15 cellular contexts compared by ENCODE assay signal in the genomic region with DNA sequence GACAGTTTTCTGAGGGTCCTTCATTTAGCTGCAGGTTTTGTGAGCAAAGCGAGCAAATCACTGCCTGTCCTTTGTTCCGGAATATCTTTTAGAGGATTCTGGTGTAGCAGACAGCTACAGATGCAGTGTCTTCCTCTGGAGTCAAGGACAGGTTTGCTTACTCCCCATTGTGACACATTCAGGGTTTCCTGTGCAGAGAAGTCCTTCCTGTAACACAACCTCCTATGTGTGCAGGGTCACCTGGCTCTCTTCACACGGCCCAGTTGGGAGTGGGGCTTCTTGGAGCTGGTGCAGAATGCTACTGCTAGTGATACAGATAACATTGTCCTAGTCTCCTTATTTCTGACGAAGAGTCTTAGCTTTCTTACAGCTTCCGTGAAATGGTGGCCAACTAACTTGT. TPM values are rescaled to one million over a fixed set of nuclear protein-coding genes. Genes with fewer than 3 reads are reported as not detected.
DNase-seq lines count a peak whose midpoint lies in the region; ATAC-seq and TF ChIP-seq lines count a peak whose summit lies in the region.
"Had no signal": no experiment of that assay in that cellular context is flagged by ENCODE, and none has a peak within 500 bp of the region (broad histone marks: within the 10 kb centered on the region; RNA-seq: fewer than 3 reads in every experiment).

No MANE protein-coding gene starts in this region.

- intact Hi-C loops in mucosa of descending colon (cut with DNase I, micrococcal nuclease), result no loop called here

- TF ChIP-seq CTCF in GM12865 (IDR thresholded peaks at IDR 0.05; ENCODE audit: insufficient read depth, low read depth, low read length, missing control alignments), result no peak
- TF ChIP-seq CTCF in mucosa of descending colon (IDR thresholded peaks at IDR 0.05), result no peak

- no peaks in the 10 kb centered on the region for H3K36me3 ChIP-seq in mucosa of descending colon (ENCODE audit: low read depth)

- POLR2A ChIA-PET in HEK293T (lab: Yijun Ruan, JAX), result no interaction called here

- ATAC-seq in GM21717 (IDR thresholded peaks at IDR 0.05; ENCODE audit: unreplicated experiment) (peak; percentile 56), mucosa of descending colon (peak; percentile 21)
- ATAC-seq: activated T-cell treated with anti-CD3 and anti-CD28 coated beads, Interleukin-2, amount 50 U/mL, for 4 hours had no signal

- H3K4me3 ChIP-seq in GM12865 (ENCODE audit: low read depth, low read length) (no peak overlapping the region), mucosa of descending colon (no peak overlapping the region)

- peaks cover 11% of the 10 kb centered on the region for H3K4me1 ChIP-seq in mucosa of descending colon (ENCODE audit: low read depth)
- H3K4me1 ChIP-seq: Caco-2 had no signal

- H3K9me3 ChIP-seq in mucosa of descending colon, result no peaks in the 10 kb centered on the region
- H3K9me3 ChIP-seq: Caco-2 had no signal

- CTCF ChIA-PET in HEK293T (lab: Yijun Ruan, JAX), result no interaction called here

- peak; percentile 24 for DNase-seq in GM12865 (ENCODE audit: low read depth)
- peak; percentile 56 for DNase-seq in dermis blood vessel endothelial cell
- DNase-seq in mucosa of descending colon, result no peak
- no peak for DNase-seq in T-helper 9 cell
- DNase-seq in midbrain (lab: John Stamatoyannopoulos, UW), result no peak
- DNase-seq in HEK293T (ENCODE audit: extremely low spot score), result no peak
- DNase-seq: activated CD4-positive, alpha-beta T cell treated with anti-CD3 and anti-CD28 coated beads, Interleukin-2, amount 50 U/mL, for 48 hours; activated T-cell treated with anti-CD3 and anti-CD28 coated beads, Interleukin-2, amount 50 U/mL, for 4 hours; Caco-2; erythroblast; IMR-90; NCI-H187; NCI-H510A treated with DMSO at 0.1 percent for 48 hours; stimulated activated CD4-positive, alpha-beta T cell treated with anti-CD3 and anti-CD28 coated beads, Interleukin-2, amount 100 ng/mL, for 24 hours had no signal

TF ChIP-seq in HEK293T, 16 proteins besides CTCF, POLR2A, EP300 and RAD21:
- TF ChIP-seq TARDBP (IDR thresholded peaks at IDR 0.05) (no peak), FOXA1 (IDR thresholded peaks at IDR 0.05) (no peak), FOXK2 (IDR thresholded peaks at IDR 0.05) (no peak), L3MBTL2 (conservative IDR thresholded peaks at IDR 0.05) (no peak), HDGF (IDR thresholded peaks at IDR 0.05; ENCODE audit: borderline replicate concordance) (no peak), SUZ12 (IDR thresholded peaks at IDR 0.05) (no peak), ARNT (IDR thresholded peaks at IDR 0.05) (no peak), LEF1 (IDR thresholded peaks at IDR 0.05; ENCODE audit: borderline replicate concordance) (no peak), CTBP1 (IDR thresholded peaks at IDR 0.05; ENCODE audit: borderline replicate concordance) (no peak), FOXM1 (IDR thresholded peaks at IDR 0.05; ENCODE audit: borderline replicate concordance) (no peak), ZNF384 (IDR thresholded peaks at IDR 0.05) (no peak), BHLHE40 (IDR thresholded peaks at IDR 0.05; ENCODE audit: borderline replicate concordance) (no peak), NFRKB (IDR thresholded peaks at IDR 0.05) (no peak), SP1 (IDR thresholded peaks at IDR 0.05) (no peak), ELF4 (IDR thresholded peaks at IDR 0.05) (no peak)
- TF ChIP-seq, protein P1, sequence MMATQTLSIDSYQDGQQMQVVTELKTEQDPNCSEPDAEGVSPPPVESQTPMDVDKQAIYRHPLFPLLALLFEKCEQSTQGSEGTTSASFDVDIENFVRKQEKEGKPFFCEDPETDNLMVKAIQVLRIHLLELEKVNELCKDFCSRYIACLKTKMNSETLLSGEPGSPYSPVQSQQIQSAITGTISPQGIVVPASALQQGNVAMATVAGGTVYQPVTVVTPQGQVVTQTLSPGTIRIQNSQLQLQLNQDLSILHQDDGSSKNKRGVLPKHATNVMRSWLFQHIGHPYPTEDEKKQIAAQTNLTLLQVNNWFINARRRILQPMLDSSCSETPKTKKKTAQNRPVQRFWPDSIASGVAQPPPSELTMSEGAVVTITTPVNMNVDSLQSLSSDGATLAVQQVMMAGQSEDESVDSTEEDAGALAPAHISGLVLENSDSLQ (IDR thresholded peaks at IDR 0.05), result no peak

RNA-seq across cellular contexts. Expression of a gene that starts 47.9 kb away (rescaled TPM):
- total RNA-seq in dermis blood vessel endothelial cell (23.1 and 31.3 TPM in 2 replicates), mucosa of descending colon (10 to 100 TPM; 59.9 to 75.8 (median 69.8) TPM)

Comparison
In these comparisons a context has a peak if more than half of its experiments do, and no peak if none do; other contexts are left out.
1. DNase-seq: peak in GM12865 (single experiment) and dermis blood vessel endothelial cell (single experiment); none in mucosa of descending colon (0 of 3), T-helper 9 cell (single experiment), midbrain (single experiment) and HEK293T (single experiment).